ENCODE assay signal across 24 cellular contexts in genomic region chr2:196809260-196809659, GRCh38. TPM values are rescaled to one million over a fixed set of nuclear protein-coding genes. Genes with fewer than 3 reads are reported as not detected.
DNase-seq lines count a peak whose midpoint lies in the region; ATAC-seq and TF ChIP-seq lines count a peak whose summit lies in the region.
"Had no signal": no experiment of that assay in that cellular context is flagged by ENCODE, and none has a peak within 500 bp of the region (broad histone marks: within the 10 kb centered on the region; RNA-seq: fewer than 3 reads in every experiment).

Gene C2orf66 (minus strand): TSS chr2:196809355. CDS start chr2:196809336, 19 bp downstream.

- H3K18ac ChIP-seq in IMR-90 (ENCODE audit: low read depth, low read length): no peak within 1 kb of the TSS

- H3K9me3 Mint-ChIP-seq in WTC11: peaks cover 7% of the 10 kb centered on the region; the same call in 1 of the 2 replicates
- H3K9me3 Mint-ChIP-seq: HFFc6 had no signal

- TF ChIP-seq POLR2A in IMR-90 (IDR thresholded peaks at IDR 0.05; ENCODE audit: low read depth, low read length): no peak

- H3K14ac ChIP-seq in IMR-90 (replicated peaks; ENCODE audit: low read depth, low read length): no peak within 1 kb of the TSS

- H4K91ac ChIP-seq in IMR-90 (ENCODE audit: insufficient read depth, low read depth, low read length): no peak within 1 kb of the TSS

- H3K23ac ChIP-seq in IMR-90 (ENCODE audit: low read depth, low read length): no peak within 1 kb of the TSS

- DNase-seq in IMR-90 (no peak), OCI-M2 (lab: John Stamatoyannopoulos, UW; ENCODE audit: unreplicated experiment) (peak; percentile 55), WTC11 (ENCODE audit: low spot score) (no peak), osteoblast (ENCODE audit: insufficient read length, low spot score, missing footprints) (peak; percentile 22), SHP77 treated with DMSO at 0.1 percent for 48 hours (lab: John Stamatoyannopoulos, UW) (no peak), NCI-H187 (lab: John Stamatoyannopoulos, UW) (no peak)
- DNase-seq: C1 segment of cervical spinal cord; Caco-2; CD4-positive, alpha-beta memory T cell; HFFc6; MG63; NCI-H1105 treated with DMSO at 0.1 percent for 48 hours; NCI-H146; NCI-H2029; NCI-H526 treated with DMSO at 0.1 percent for 48 hours; Peyer's patch; SIG-M5 had no signal

- H2BK15ac ChIP-seq in IMR-90 (ENCODE audit: low read depth, low read length): no peak within 1 kb of the TSS

- H4K20me1 ChIP-seq in IMR-90 (ENCODE audit: insufficient read depth, low read length): no peaks in the 10 kb centered on the region
- no peaks in the 10 kb centered on the region for H4K20me1 ChIP-seq in osteoblast (ENCODE audit: insufficient read depth, low read length)

- H3K27ac ChIP-seq in IMR-90 (ENCODE audit: insufficient read depth, low read length): no peak within 1 kb of the TSS
- no peak within 1 kb of the TSS for H3K27ac ChIP-seq in osteoblast (ENCODE audit: low read depth, low read length)
- H3K27ac ChIP-seq: A549, Peyer's patch, SK-N-MC had no signal

- H3K4me1 ChIP-seq in IMR-90 (ENCODE audit: control insufficient read depth, insufficient read depth, low read length) (no peaks in the 10 kb centered on the region), osteoblast (ENCODE audit: insufficient read depth, low read length) (no peaks in the 10 kb centered on the region)
- H3K4me1 ChIP-seq: A549, Caco-2, HAP-1, Peyer's patch had no signal

- H2AFZ ChIP-seq in IMR-90 (replicated peaks; ENCODE audit: low read length, poor library complexity): peak within 1 kb of the TSS; percentile 46
- no peak within 1 kb of the TSS for H2AFZ ChIP-seq in osteoblast (ENCODE audit: low read length)
- H2AFZ ChIP-seq: GM23338 had no signal

- H2BK5ac ChIP-seq in IMR-90 (ENCODE audit: low read depth, low read length, poor library complexity, severe bottlenecking): no peak within 1 kb of the TSS

- CTCF ChIA-PET in IMR-90 (lab: Yijun Ruan, JAX): no interaction called here
- CTCF ChIA-PET in WTC11 (lab: Charles Lee): no interaction called here

- H3K27ac Mint-ChIP-seq in WTC11: peak within 1 kb of the TSS; percentile 62; the same call in 1 of the 2 replicates
- H3K27ac Mint-ChIP-seq: CD4-positive, alpha-beta memory T cell; GM23338; HFFc6 had no signal

- H3K9me3 ChIP-seq in IMR-90 (ENCODE audit: control insufficient read depth, insufficient read depth, low read length): no peaks in the 10 kb centered on the region
- no peaks in the 10 kb centered on the region for H3K9me3 ChIP-seq in osteoblast (ENCODE audit: low read depth, low read length)
- H3K9me3 ChIP-seq: A549, Caco-2, HAP-1, MG63, Peyer's patch had no signal

- H3K27me3 ChIP-seq in IMR-90 (ENCODE audit: control insufficient read depth, insufficient read depth, low read length) (peaks cover 5% of the 10 kb centered on the region; the same call in 1 of the 2 replicates), osteoblast (ENCODE audit: insufficient read depth, low read length) (peaks cover 3% of the 10 kb centered on the region)
- H3K27me3 ChIP-seq: MG63, Peyer's patch had no signal

- H3K79me2 ChIP-seq in osteoblast (ENCODE audit: insufficient read depth, low read length): no peaks in the 10 kb centered on the region

- WGBS in IMR-90 (ENCODE audit: extremely low coverage in 2 of 2, insufficient read length in 1 of 2), 2 experiments: no CpG with 5 or more reads among the region's 1 CpG

- dilution Hi-C loops in IMR-90 (cut with HindIII; ENCODE audit: low sequenced_read_pairs, unreplicated experiment): no loop called here

- intact Hi-C loops in IMR-90 (cut with micrococcal nuclease): no loop called here

- H3K4me3 ChIP-seq in IMR-90 (ENCODE audit: insufficient read depth, low read depth, low read length): no peak within 1 kb of the TSS
- H3K4me3 ChIP-seq in osteoblast (ENCODE audit: insufficient read depth, low read length): no peak within 1 kb of the TSS
- H3K4me3 ChIP-seq: A549, GM23338, HAP-1, MG63, Peyer's patch, SK-N-MC had no signal

- TF ChIP-seq RAD21 in IMR-90 (IDR thresholded peaks at IDR 0.05; ENCODE audit: low read length): no peak

- no TSS peak for BruUV-seq in IMR-90 (replicated peaks; lab: Mats Ljungman, UMichigan)

- no peak within 1 kb of the TSS for H3K4me3 Mint-ChIP-seq in WTC11
- H3K4me3 Mint-ChIP-seq: CD4-positive, alpha-beta memory T cell; GM23338; HFFc6 had no signal

- H3K4me2 ChIP-seq in IMR-90 (ENCODE audit: low read depth, low read length): no peak within 1 kb of the TSS
- no peak within 1 kb of the TSS for H3K4me2 ChIP-seq in osteoblast (ENCODE audit: insufficient read depth, low read length)
- H3K4me2 ChIP-seq: A549, GM23338 had no signal

- ATAC-seq in IMR-90 (ENCODE audit: low read depth) (no peak), WTC11 (no peak), HG03378 (IDR thresholded peaks at IDR 0.05; ENCODE audit: unreplicated experiment) (no peak)
- ATAC-seq: A549, GM23338 had no signal

- H3K79me1 ChIP-seq in IMR-90 (ENCODE audit: low read depth in 1 of 2, low read length in 2 of 2): no peaks in the 10 kb centered on the region

- no peak within 1 kb of the TSS for H3K4ac ChIP-seq in IMR-90 (ENCODE audit: low read depth, low read length)

- H3K56ac ChIP-seq in IMR-90 (ENCODE audit: extremely low read depth, insufficient read depth, low read length): no peak within 1 kb of the TSS

- in situ Hi-C loops in IMR-90 (cut with MboI; ENCODE audit: low sequenced_read_pairs): no loop called here

- H2AK5ac ChIP-seq in IMR-90 (ENCODE audit: low read depth, low read length): no peak within 1 kb of the TSS

- no peak within 1 kb of the TSS for H3K9ac ChIP-seq in IMR-90 (ENCODE audit: low read depth, low read length)

- H3K36me3 ChIP-seq in IMR-90 (ENCODE audit: control insufficient read depth, insufficient read depth, low read length) (no peaks in the 10 kb centered on the region), osteoblast (ENCODE audit: insufficient read depth, low read length) (no peaks in the 10 kb centered on the region)
- H3K36me3 ChIP-seq: HAP-1, MG63, Peyer's patch had no signal

- no peak within 1 kb of the TSS for H4K8ac ChIP-seq in IMR-90 (ENCODE audit: low read depth in 2 of 2, low read length in 2 of 2)

- TF ChIP-seq CTCF in IMR-90 (conservative IDR thresholded peaks at IDR 0.05; ENCODE audit: low read depth, low read length) (no peak), WTC11 (IDR thresholded peaks at IDR 0.05) (no peak), osteoblast (IDR thresholded peaks at IDR 0.05; ENCODE audit: extremely low read depth, low read depth, low read length) (no peak)

- no peak within 1 kb of the TSS for H4K5ac ChIP-seq in IMR-90 (ENCODE audit: low read depth, low read length)

- no peaks in the 10 kb centered on the region for H3K36me3 Mint-ChIP-seq in WTC11
- H3K36me3 Mint-ChIP-seq: CD4-positive, alpha-beta memory T cell had no signal

- peaks cover 27% of the 10 kb centered on the region for H3K27me3 Mint-ChIP-seq in WTC11 (ENCODE audit: low read depth)

- H2AK9ac ChIP-seq in IMR-90 (replicated peaks; ENCODE audit: low read depth, low read length, poor library complexity): no peak within 1 kb of the TSS

- POLR2A ChIA-PET in IMR-90 (lab: Charles Lee; ENCODE audit: unreplicated experiment): no interaction called here
- POLR2A ChIA-PET in WTC11 (lab: Charles Lee): interaction anchor here (1.0 kb wide), 1 partner anchor 10 kb away, joined by 3 read pairs; the partner anchor contains the start of gene GTF3C3

- no peak within 1 kb of the TSS for H2BK20ac ChIP-seq in IMR-90 (ENCODE audit: low read depth, low read length)

- no peaks in the 10 kb centered on the region for H3K4me1 Mint-ChIP-seq in WTC11
- H3K4me1 Mint-ChIP-seq: CD4-positive, alpha-beta memory T cell; GM23338 had no signal

- no peak within 1 kb of the TSS for H2BK120ac ChIP-seq in IMR-90 (ENCODE audit: low read depth, low read length)

- no peaks in the 10 kb centered on the region for H3K9me1 ChIP-seq in IMR-90 (ENCODE audit: insufficient read depth, low read length)

TF ChIP-seq in IMR-90, 13 proteins besides CTCF, POLR2A, EP300 and RAD21 (continues in another document):
- TF ChIP-seq FOS (IDR thresholded peaks at IDR 0.05; ENCODE audit: low read depth, low read length) (no peak), ELK1 (IDR thresholded peaks at IDR 0.05; ENCODE audit: borderline replicate concordance, low read depth, low read length) (no peak)

TF ChIP-seq in WTC11, 78 proteins besides CTCF, POLR2A, EP300 and RAD21 (continues in another document):
- no peak for TF ChIP-seq ARID4B (CRISPR knock-in tag; IDR thresholded peaks at IDR 0.05; ENCODE audit: borderline replicate concordance)

RNA-seq across cellular contexts. Expression of gene C2orf66, which starts in this region (rescaled TPM):
- total RNA-seq in IMR-90 (2012; rRNA removed) (not detected in 2 replicates), WTC11 (2021) (not detected in 3 replicates), osteoblast (under 0.01 and 0.36 TPM in 2 replicates)
- 0.16 and 0.27 TPM in 2 replicates for polyA plus RNA-seq in IMR-90 (2012; rRNA removed)
- polyA plus RNA-seq in IMR-90 (2012; cell fraction: cytosol; rRNA removed): not detected in 2 replicates
- 0.37 and 3.3 TPM in 2 replicates for polyA plus RNA-seq in IMR-90 (2012; cell fraction: nucleus; rRNA removed; ENCODE audit: low replicate concordance)
- total RNA-seq: Caco-2; CD4-positive, alpha-beta memory T cell; GM23338; HT-29; LHCN-M2 had no signal
- polyA plus RNA-seq: CD4-positive, alpha-beta memory T cell; GM23338 had no signal

Comparison
In these comparisons a context has a peak if more than half of its experiments do, and no peak if none do; other contexts are left out.
1. Peak in DNase-seq in osteoblast; RNA of the gene not detected or under 1 TPM.